8 cellular contexts compared by ENCODE assay signal in genomic region chr19:52637718-52638585, GRCh38. TPM values are rescaled to one million over a fixed set of nuclear protein-coding genes. Genes with fewer than 3 reads are reported as not detected.
A peak's percentile ranks its signal among the peaks of the same experiment; 100 is the strongest.
DNase-seq lines count a peak whose midpoint lies in the region; ATAC-seq and TF ChIP-seq lines count a peak whose summit lies in the region.

ZNF83 (minus strand) TSS chr19:52638355.

- DNase-seq in GM10266 (ENCODE audit: extremely low spot score) (peak; percentile 95), NCI-H146 treated with DMSO at 0.1 percent for 48 hours (lab: John Stamatoyannopoulos, UW; ENCODE audit: unreplicated experiment) (peak; percentile 90), astrocyte of the cerebellum (ENCODE audit: low read depth) (peak; percentile 89), hepatocyte (ENCODE audit: low spot score) (peak; percentile 100), renal cortical epithelial cell (ENCODE audit: low read depth) (peak; percentile 77), aorta (peak; percentile 99)
- DNase-seq in T-helper 2 cell treated with Interferon-gamma antibody and Interleukin-4, amounts not matched to agents 5 μg/mL and 100 μg/mL, for 36 hours (ENCODE audit: low spot score), result peak; percentile 91

- H3K9me2 ChIP-seq in hepatocyte (replicated peaks; ENCODE audit: insufficient read depth), result no peaks in the 10 kb centered on the region

- H3K4me3 Mint-ChIP-seq in T-helper 2 cell treated with Interferon-gamma antibody and Interleukin-4, amounts not matched to agents 5 μg/mL and 100 μg/mL, for 36 hours, result peak within 1 kb of the TSS; percentile 99

- peaks cover 24% of the 10 kb centered on the region for H3K79me2 ChIP-seq in hepatocyte

- H3K36me3 Mint-ChIP-seq in T-helper 2 cell treated with Interferon-gamma antibody and Interleukin-4, amounts not matched to agents 5 μg/mL and 100 μg/mL, for 36 hours (ENCODE audit: low read depth), result peaks cover 48% of the 10 kb centered on the region

- in situ Hi-C loops in astrocyte of the cerebellum (cut with HindIII; ENCODE audit: low sequenced_read_pairs), result no loop called here

- peak within 1 kb of the TSS; percentile 85 for H3K4me2 ChIP-seq in hepatocyte

- no peaks in the 10 kb centered on the region for H4K20me1 ChIP-seq in hepatocyte (ENCODE audit: insufficient read depth, poor library complexity, severe bottlenecking)

- H3K27ac Mint-ChIP-seq in T-helper 2 cell treated with Interferon-gamma antibody and Interleukin-4, amounts not matched to agents 5 μg/mL and 100 μg/mL, for 36 hours, result peak within 1 kb of the TSS; percentile 99

- TF ChIP-seq CTCF in GM10266 (IDR thresholded peaks at IDR 0.05; ENCODE audit: control insufficient read depth, insufficient read depth, low read depth, missing control alignments) (no peak), astrocyte of the cerebellum (IDR thresholded peaks at IDR 0.05; ENCODE audit: low read depth, low read length, missing control alignments) (no peak), hepatocyte (IDR thresholded peaks at IDR 0.05; ENCODE audit: poor library complexity) (no peak)

- peaks cover 9% of the 10 kb centered on the region for H3K4me1 Mint-ChIP-seq in T-helper 2 cell treated with Interferon-gamma antibody and Interleukin-4, amounts not matched to agents 5 μg/mL and 100 μg/mL, for 36 hours (ENCODE audit: low read depth)

- H3K4me3 ChIP-seq in astrocyte of the cerebellum (ENCODE audit: low read depth, low read length), result peak within 1 kb of the TSS; percentile 83
- H3K4me3 ChIP-seq in hepatocyte, result peak within 1 kb of the TSS; percentile 65
- peak within 1 kb of the TSS; percentile 38 to 65 for H3K4me3 ChIP-seq in aorta (ENCODE audit: low read length in 2 of 2)

- no peaks in the 10 kb centered on the region for H3K36me3 ChIP-seq in hepatocyte (replicated peaks; ENCODE audit: insufficient read depth, low read depth)
- H3K36me3 ChIP-seq in aorta (ENCODE audit: control insufficient read depth in 1 of 2, insufficient read depth in 2 of 2, low read length in 1 of 2), result no peaks in the 10 kb centered on the region

- H3K9me3 Mint-ChIP-seq in T-helper 2 cell treated with Interferon-gamma antibody and Interleukin-4, amounts not matched to agents 5 μg/mL and 100 μg/mL, for 36 hours, result peaks cover 36% of the 10 kb centered on the region

- WGBS in hepatocyte (ENCODE audit: low lambda C conversion rate, missing lambda C conversion rate), result 1% methylated on average over 49 of the region's 55 CpGs
- 0% methylated on average over 53 to 55 of the region's 55 CpGs for WGBS in aorta, 2 donors

- H3K27ac ChIP-seq in hepatocyte, result peak within 1 kb of the TSS; percentile 99
- peak within 1 kb of the TSS in 1 of 2 donors; percentile 75 for H3K27ac ChIP-seq in aorta (ENCODE audit: low read depth in 1 of 2, low read length in 2 of 2)

- no peaks in the 10 kb centered on the region for H3K9me3 ChIP-seq in hepatocyte (ENCODE audit: low read depth)
- no peaks in the 10 kb centered on the region for H3K9me3 ChIP-seq in aorta (ENCODE audit: control insufficient read depth, low read length)

- H3K4me1 ChIP-seq in hepatocyte (ENCODE audit: insufficient read depth) (peaks cover 5% of the 10 kb centered on the region), aorta (ENCODE audit: control insufficient read depth in 1 of 2, insufficient read depth in 2 of 2, low read length in 2 of 2) (no peaks in the 10 kb centered on the region)

- ATAC-seq in HG02763 (IDR thresholded peaks at IDR 0.05; ENCODE audit: unreplicated experiment) (peak; percentile 88), aorta (ENCODE audit: low FRiP score) (peak; percentile 100)

- H3K27me3 ChIP-seq in hepatocyte (no peaks in the 10 kb centered on the region), aorta (ENCODE audit: control insufficient read depth in 1 of 2, insufficient read depth in 2 of 2, low read length in 1 of 2) (no peaks in the 10 kb centered on the region)

- H3K27me3 Mint-ChIP-seq in T-helper 2 cell treated with Interferon-gamma antibody and Interleukin-4, amounts not matched to agents 5 μg/mL and 100 μg/mL, for 36 hours (ENCODE audit: low read depth), result no peaks in the 10 kb centered on the region

- H2AFZ ChIP-seq in hepatocyte, result peak within 1 kb of the TSS; percentile 78

- intact Hi-C loops in aorta (cut with DNase I), result loop anchor here (5.0 kb wide), 1 partner anchor 36 kb away; no protein-coding TSS in a partner anchor

RNA-seq across cellular contexts. Expression of gene ZNF83, which starts in this region (rescaled TPM):
- total RNA-seq in hepatocyte (48.6 and 55.8 TPM in 2 replicates), renal cortical epithelial cell (68.8 and 165 TPM in 2 replicates), aorta (10 to 100 TPM; 51.3 to 78.7 TPM)
- polyA plus RNA-seq in hepatocyte (32.6 and 42.9 TPM in 2 replicates), aorta (100 to 1,000 TPM in 1 of 2 donors, 10 to 100 TPM in 1; 38.4 to 144 TPM)
